Comparison of ENCODE assay signal across 12 cellular contexts in the genomic region with DNA sequence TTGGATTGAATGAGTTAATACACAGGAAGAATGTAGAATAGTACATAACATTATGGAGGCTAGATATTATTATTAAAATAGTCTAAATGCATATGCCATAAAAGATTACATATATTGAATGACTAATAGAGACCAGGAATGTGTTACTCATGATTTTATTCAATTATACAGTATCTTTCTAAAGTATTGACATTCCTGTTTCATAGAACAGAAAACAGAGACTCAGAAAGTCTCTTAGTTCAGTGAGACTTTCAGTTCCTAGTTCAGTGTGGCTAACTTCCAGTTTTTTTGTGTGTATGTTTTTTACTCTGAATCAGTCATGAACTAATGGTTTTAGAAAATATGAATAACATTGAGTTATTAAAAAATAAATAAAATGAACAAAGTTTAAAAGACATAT. TPM values are rescaled to one million over a fixed set of nuclear protein-coding genes. Genes with fewer than 3 reads are reported as not detected.
DNase-seq lines count a peak whose midpoint lies in the region; ATAC-seq and TF ChIP-seq lines count a peak whose summit lies in the region.
"Had no signal": no experiment of that assay in that cellular context is flagged by ENCODE, and none has a peak within 500 bp of the region (broad histone marks: within the 10 kb centered on the region; RNA-seq: fewer than 3 reads in every experiment).

No MANE protein-coding gene starts in this region.

- H3K4me3 ChIP-seq in RWPE2 (ENCODE audit: severe bottlenecking) (no peak overlapping the region), osteoblast (ENCODE audit: insufficient read depth, low read length) (no peak overlapping the region)

- no peak overlapping the region for H2AFZ ChIP-seq in osteoblast (ENCODE audit: low read length)

- H3K9me3 Mint-ChIP-seq in endothelial cell (ENCODE audit: unreplicated experiment), result no peaks in the 10 kb centered on the region

- H3K27ac Mint-ChIP-seq in endothelial cell (ENCODE audit: unreplicated experiment), result no peak overlapping the region

- no peaks in the 10 kb centered on the region for H4K20me1 ChIP-seq in osteoblast (ENCODE audit: insufficient read depth, low read length)

- peaks cover 11% of the 10 kb centered on the region for H3K4me1 ChIP-seq in RWPE2 (ENCODE audit: insufficient read depth, poor library complexity, severe bottlenecking)
- H3K4me1 ChIP-seq in osteoblast (ENCODE audit: insufficient read depth, low read length), result no peaks in the 10 kb centered on the region

- H3K9me3 ChIP-seq in RWPE2 (ENCODE audit: severe bottlenecking), result no peaks in the 10 kb centered on the region
- no peaks in the 10 kb centered on the region for H3K9me3 ChIP-seq in osteoblast (ENCODE audit: low read depth, low read length)

- H3K27me3 Mint-ChIP-seq in endothelial cell (ENCODE audit: unreplicated experiment), result peaks cover 1% of the 10 kb centered on the region

- TF ChIP-seq CTCF in RWPE2 (IDR thresholded peaks at IDR 0.05; ENCODE audit: poor library complexity, severe bottlenecking), result no peak
- no peak for TF ChIP-seq CTCF in osteoblast (IDR thresholded peaks at IDR 0.05; ENCODE audit: extremely low read depth, low read depth, low read length)
- TF ChIP-seq CTCF in endothelial cell (IDR thresholded peaks at IDR 0.05; ENCODE audit: unreplicated experiment), result no peak

- peak overlapping the region; percentile 13 for H3K27ac ChIP-seq in RWPE2 (ENCODE audit: poor library complexity, severe bottlenecking)
- H3K27ac ChIP-seq in osteoblast (ENCODE audit: low read depth, low read length), result no peak overlapping the region

- H3K27me3 ChIP-seq in RWPE2 (ENCODE audit: insufficient read depth, poor library complexity, severe bottlenecking), result no peaks in the 10 kb centered on the region
- no peaks in the 10 kb centered on the region for H3K27me3 ChIP-seq in osteoblast (ENCODE audit: insufficient read depth, low read length)

- H3K4me2 ChIP-seq in osteoblast (ENCODE audit: insufficient read depth, low read length), result no peak overlapping the region

- ATAC-seq in GM19438 (IDR thresholded peaks at IDR 0.05; ENCODE audit: low read depth, unreplicated experiment) (peak; percentile 55), HG02885 (IDR thresholded peaks at IDR 0.05; ENCODE audit: poor library complexity, unreplicated experiment) (peak; percentile 72), RWPE2 (ENCODE audit: low read depth) (peak; percentile 74; the same call in 2 of the 3 replicates)
- ATAC-seq: right cardiac atrium had no signal

- H3K4me1 Mint-ChIP-seq in endothelial cell (ENCODE audit: unreplicated experiment), result no peaks in the 10 kb centered on the region

- H3K79me2 ChIP-seq in osteoblast (ENCODE audit: insufficient read depth, low read length), result no peaks in the 10 kb centered on the region

- H3K36me3 ChIP-seq in RWPE2 (ENCODE audit: low read depth) (no peaks in the 10 kb centered on the region), osteoblast (ENCODE audit: insufficient read depth, low read length) (no peaks in the 10 kb centered on the region)

- DNase-seq in RWPE2 (ENCODE audit: low spot score), result no peak
- DNase-seq in osteoblast (ENCODE audit: insufficient read length, low spot score, missing footprints), result peak; percentile 52
- DNase-seq in HUDEP-2 (lab: John Stamatoyannopoulos, UW; ENCODE audit: unreplicated experiment in 76 of 76), result no peak
- DNase-seq in mucosa of gallbladder (ENCODE audit: low spot score), result no peak
- DNase-seq in endothelial cell (ENCODE audit: low spot score), result no peak
- DNase-seq: GOT3, NCI-H1048, OCI-M1, right cardiac atrium, trophoblast cell had no signal

- no peak overlapping the region for H3K4me3 Mint-ChIP-seq in endothelial cell (ENCODE audit: unreplicated experiment)

- H3K36me3 Mint-ChIP-seq in endothelial cell (ENCODE audit: low read depth, unreplicated experiment), result no peaks in the 10 kb centered on the region

RNA-seq across cellular contexts. Expression of a gene that starts 34.6 kb away (rescaled TPM):
- total RNA-seq in osteoblast (not detected in 2 replicates), mucosa of gallbladder (not detected), endothelial cell (ENCODE audit: unreplicated experiment) (not detected)
- total RNA-seq: right cardiac atrium had no signal
